ENCODE assay signal across 8 cellular contexts in the genomic region with DNA sequence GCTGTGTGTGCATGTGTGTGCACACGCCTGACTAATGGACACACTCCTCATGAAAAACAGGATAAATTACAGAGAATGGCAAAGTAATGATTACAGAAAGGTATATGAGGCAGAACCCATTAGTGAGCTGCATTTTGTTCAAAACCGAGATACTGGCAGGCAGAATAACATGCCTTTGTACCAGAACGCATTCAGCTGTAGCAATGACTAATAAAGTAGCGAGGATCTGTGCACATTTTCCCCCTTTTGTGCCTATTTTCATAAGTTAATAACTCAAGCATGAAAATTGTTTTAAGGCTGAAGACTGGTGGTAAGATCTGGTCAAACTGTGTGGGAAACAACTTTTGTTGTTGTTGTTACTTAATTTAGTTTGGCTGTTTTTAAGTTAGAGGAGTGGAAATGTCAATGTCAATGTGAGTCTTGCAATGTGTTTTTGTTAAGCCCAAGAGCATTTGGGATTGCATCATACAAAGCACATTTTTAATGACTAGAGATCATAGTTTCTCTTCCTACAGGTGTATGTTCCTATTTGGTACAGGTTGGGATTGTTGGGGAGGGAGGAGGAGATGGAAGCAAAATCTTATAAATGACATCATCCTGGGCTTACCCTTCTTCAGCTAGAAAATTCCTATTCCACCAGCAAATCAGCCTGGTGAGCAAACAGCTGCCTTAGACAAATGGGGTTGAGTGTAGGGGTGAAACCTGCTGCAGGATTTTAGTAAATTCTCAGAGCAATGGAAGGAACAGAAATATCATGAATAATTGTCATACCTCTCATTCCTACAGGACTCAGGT.
A peak's percentile ranks its signal among the peaks of the same experiment; 100 is the strongest.
DNase-seq lines count a peak whose midpoint lies in the region; ATAC-seq and TF ChIP-seq lines count a peak whose summit lies in the region.
"Not testable (repeated sequence)": the region's sequence is repeated elsewhere in the genome, so short reads cannot be mapped to it uniquely, and the experiment has no call there.

No MANE protein-coding gene starts in this region.

- H2BK5ac ChIP-seq in mesenchymal stem cell (ENCODE audit: low read depth, low read length, poor library complexity, severe bottlenecking) = not testable (repeated sequence)

- not testable (repeated sequence) for H3K9me3 ChIP-seq in SU-DHL-6 (ENCODE audit: insufficient read depth, low read length); mesenchymal stem cell (ENCODE audit: control insufficient read depth, low read length); thyroid gland

- H3K4ac ChIP-seq in mesenchymal stem cell (ENCODE audit: low read depth in 1 of 2, low read length in 2 of 2) = not testable (repeated sequence)

- not testable (repeated sequence) for H3K79me2 ChIP-seq in SU-DHL-6 (ENCODE audit: insufficient read depth, low read length)

- intact Hi-C loops in thyroid gland (cut with DNase I) = not testable (repeated sequence)

- H4K91ac ChIP-seq in mesenchymal stem cell (ENCODE audit: low read length) = not testable (repeated sequence)

- not testable (repeated sequence) for H2AFZ ChIP-seq in SU-DHL-6 (ENCODE audit: low read depth, low read length, severe bottlenecking); mesenchymal stem cell (ENCODE audit: low read depth, low read length)

- not testable (repeated sequence) for H3K9ac ChIP-seq in SU-DHL-6 (ENCODE audit: low read length); mesenchymal stem cell (ENCODE audit: low read length)

- H3K9me2 ChIP-seq in SU-DHL-6 (replicated peaks; ENCODE audit: insufficient read depth, low read length) = not testable (repeated sequence)

- not testable (repeated sequence) for H3K4me3 ChIP-seq in SU-DHL-6 (ENCODE audit: insufficient read depth, low read length, poor library complexity, severe bottlenecking); epithelial cell of proximal tubule (ENCODE audit: low read depth, low read length); mesenchymal stem cell (ENCODE audit: insufficient read depth in 1 of 2, low read depth in 1 of 2, low read length in 2 of 2); thyroid gland (replicated peaks in 1 of 3)

- H3K4me1 ChIP-seq in mesenchymal stem cell (ENCODE audit: control insufficient read depth, insufficient read depth, low read depth, low read length); thyroid gland: not testable (repeated sequence)

- ATAC-seq in GM18861 (IDR thresholded peaks at IDR 0.05; ENCODE audit: unreplicated experiment) (peak; percentile 56), HG02759 (IDR thresholded peaks at IDR 0.05; ENCODE audit: unreplicated experiment) (peak; percentile 77)

- not testable (repeated sequence) for H3K79me1 ChIP-seq in mesenchymal stem cell (replicated peaks; ENCODE audit: low read length, poor library complexity, severe bottlenecking)

- peak; percentile 5 for DNase-seq in LHCN-M2 (ENCODE audit: low read depth)
- DNase-seq in astrocyte of the hippocampus (ENCODE audit: low read depth, low spot score) = peak; percentile 26
- DNase-seq in epithelial cell of proximal tubule (ENCODE audit: low read depth) = peak; percentile 10
- peak; percentile 22 for DNase-seq in mesenchymal stem cell
- DNase-seq in thyroid gland = not testable (repeated sequence)

- H2BK15ac ChIP-seq in mesenchymal stem cell (ENCODE audit: low read depth, poor library complexity, severe bottlenecking) = not testable (repeated sequence)

- TF ChIP-seq CTCF in SU-DHL-6 (IDR thresholded peaks at IDR 0.05; ENCODE audit: insufficient read depth, low read length, poor library complexity, severe bottlenecking); epithelial cell of proximal tubule (conservative IDR thresholded peaks at IDR 0.05; ENCODE audit: low read depth, low read length); thyroid gland (IDR thresholded peaks at IDR 0.05): not testable (repeated sequence)

- not testable (repeated sequence) for H3K27me3 ChIP-seq in SU-DHL-6 (ENCODE audit: low read length); mesenchymal stem cell (ENCODE audit: control insufficient read depth in 1 of 2, insufficient read depth in 1 of 2, low read length in 2 of 2); thyroid gland

- H3F3A ChIP-seq in SU-DHL-6 (ENCODE audit: insufficient read depth) = not testable (repeated sequence)

- not testable (repeated sequence) for H3K18ac ChIP-seq in mesenchymal stem cell (ENCODE audit: low read depth in 1 of 2, low read length in 2 of 2)

- H2BK120ac ChIP-seq in mesenchymal stem cell (ENCODE audit: low read depth, low read length) = not testable (repeated sequence)

- not testable (repeated sequence) for H4K20me1 ChIP-seq in SU-DHL-6 (ENCODE audit: low read depth, low read length)

- not testable (repeated sequence) for H4K8ac ChIP-seq in mesenchymal stem cell (ENCODE audit: low read length)

- H3K4me2 ChIP-seq in SU-DHL-6 (ENCODE audit: low read depth, low read length, poor library complexity, severe bottlenecking) = peak overlapping the region; percentile 20
- H3K4me2 ChIP-seq in mesenchymal stem cell (ENCODE audit: low read length, poor library complexity, severe bottlenecking) = not testable (repeated sequence)

- TF ChIP-seq POLR2A in thyroid gland (IDR thresholded peaks at IDR 0.05) = not testable (repeated sequence)

- no CpG with 5 or more reads among the region's 4 CpGs for WGBS in mesenchymal stem cell
- no CpG with 5 or more reads among the region's 4 CpGs for WGBS in thyroid gland, 2 donors

- not testable (repeated sequence) for H3K14ac ChIP-seq in mesenchymal stem cell (ENCODE audit: low read length in 2 of 2)

- H3K23ac ChIP-seq in mesenchymal stem cell (ENCODE audit: low read length in 2 of 2) = not testable (repeated sequence)

- not testable (repeated sequence) for H2BK12ac ChIP-seq in mesenchymal stem cell (ENCODE audit: low read length in 2 of 2)

- peak overlapping the region; percentile 74 for H3K27ac ChIP-seq in SU-DHL-6 (ENCODE audit: low read depth, low read length)
- not testable (repeated sequence) for H3K27ac ChIP-seq in mesenchymal stem cell (ENCODE audit: low read length, poor library complexity, severe bottlenecking)
- H3K27ac ChIP-seq in thyroid gland = peak overlapping the region in 2 of 3 donors; percentile 14 to 36

- not testable (repeated sequence) for H2AK5ac ChIP-seq in mesenchymal stem cell (ENCODE audit: low read length, severe bottlenecking)

- not testable (repeated sequence) for H3K36me3 ChIP-seq in SU-DHL-6 (ENCODE audit: low read length); mesenchymal stem cell (ENCODE audit: control insufficient read depth in 1 of 2, insufficient read depth in 2 of 2, low read depth in 1 of 2, low read length in 2 of 2); thyroid gland
